ENCODE assay signal across 8 cellular contexts in the genomic region with DNA sequence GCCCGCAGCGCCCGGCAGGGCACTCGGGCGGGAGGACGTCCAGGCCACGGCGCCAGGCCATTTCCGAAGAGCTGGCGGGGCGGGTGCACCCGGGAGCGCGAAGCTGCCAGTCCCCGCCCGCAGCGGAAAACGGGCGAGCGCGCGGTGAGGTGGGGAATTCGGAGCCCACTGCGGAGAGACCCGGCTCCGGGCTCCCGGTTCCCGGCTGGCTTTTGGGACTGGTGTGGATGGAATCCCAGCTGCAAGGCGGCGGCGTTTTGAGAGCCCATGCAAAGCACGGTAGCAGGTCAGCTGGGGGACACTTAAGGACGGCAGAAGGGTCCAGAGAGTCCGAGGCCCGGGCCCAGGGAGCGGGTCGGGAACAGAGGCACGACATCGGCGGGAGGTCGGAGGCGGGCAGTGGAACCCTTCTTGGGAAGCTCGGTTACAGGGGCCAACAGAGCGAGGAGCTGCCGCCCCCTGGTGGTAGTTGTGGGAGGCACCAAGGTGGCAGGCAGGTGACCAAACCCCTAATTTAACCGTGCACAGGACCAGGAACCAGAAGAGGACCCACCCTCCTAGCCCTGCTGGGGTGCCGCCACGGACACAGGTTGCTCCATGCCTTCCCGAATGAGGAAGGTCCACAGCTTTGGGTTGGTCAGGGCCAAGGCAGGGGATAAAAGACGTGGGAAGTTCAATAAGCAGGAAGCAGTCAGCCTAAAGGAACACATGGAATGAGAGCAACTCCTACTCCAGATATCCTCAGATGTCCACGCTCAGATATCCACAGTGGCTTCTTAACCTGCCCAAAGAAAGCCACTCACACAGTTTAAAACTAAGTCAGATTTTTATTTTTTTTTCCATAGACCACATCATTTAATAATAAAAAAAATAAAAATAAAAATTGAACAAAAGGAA. TPM values are rescaled to one million over a fixed set of nuclear protein-coding genes. Genes with fewer than 3 reads are reported as not detected.
DNase-seq lines count a peak whose midpoint lies in the region; ATAC-seq and TF ChIP-seq lines count a peak whose summit lies in the region.

No MANE protein-coding gene starts in this region.

- no peaks in the 10 kb centered on the region for H3K9me3 ChIP-seq in parathyroid adenoma (ENCODE audit: control insufficient read depth, low read length)
- no peaks in the 10 kb centered on the region for H3K9me3 ChIP-seq in transverse colon

- 1 to 17% methylated on average over 2 to 45 of the region's 51 CpGs for WGBS in transverse colon (ENCODE audit: low coverage in 1 of 2), 2 donors

- H3K79me2 ChIP-seq in GM23338 (replicated peaks; ENCODE audit: insufficient read depth) (0 out of 2 replicates have a peak, but pooled peaks cover 3% of the 10 kb centered on the region), parathyroid adenoma (no peaks in the 10 kb centered on the region)

- ATAC-seq in GM23338: peak; percentile 70

- H2AFZ ChIP-seq in GM23338: peak overlapping the region; percentile 88
- H2AFZ ChIP-seq in parathyroid adenoma: peak overlapping the region; percentile 93

- H3K4me1 Mint-ChIP-seq in Calu3 (ENCODE audit: low read depth, unreplicated experiment) (peaks cover 35% of the 10 kb centered on the region), GM23338 (peaks cover 18% of the 10 kb centered on the region)
- H3K4me1 Mint-ChIP-seq in activated T-helper 2 cell treated with anti-CD3 and anti-CD28 coated beads, Interferon-gamma antibody, Interleukin-2, Interleukin-4, amounts not matched to agents 10 μg/mL and 5 μg/mL and 100 μg/mL, durations not matched to agents 14 hours and 24 hours and 36 hours (ENCODE audit: low read depth): peaks cover 16% of the 10 kb centered on the region

- H3K36me3 ChIP-seq in GM23338 (ENCODE audit: insufficient read depth) (peaks cover 22% of the 10 kb centered on the region), parathyroid adenoma (ENCODE audit: control insufficient read depth, insufficient read depth, low read length) (no peaks in the 10 kb centered on the region), transverse colon (peaks cover 0 to 34% (median 17%) of the 10 kb centered on the region in 4 donors)

- BruUV-seq in Calu3 (replicated peaks; lab: Mats Ljungman, UMichigan): no TSS peak

- intact Hi-C loops in Calu3 (cut with micrococcal nuclease; ENCODE audit: unreplicated experiment): loop anchor here (1.0 to 2.0 kb wide), 2 partner anchors 71 to 129 kb away; a partner anchor contains a TSS
- intact Hi-C loops in activated T-helper 2 cell treated with anti-CD3 and anti-CD28 coated beads, Interferon-gamma antibody, Interleukin-2, Interleukin-4, amounts not matched to agents 10 μg/mL and 5 μg/mL and 100 μg/mL, durations not matched to agents 14 hours and 24 hours and 36 hours (cut with micrococcal nuclease): loop anchor here (1.0 to 5.0 kb wide), 4 partner anchors 23 to 72 kb away; a partner anchor contains a TSS
- intact Hi-C loops in transverse colon (cut with DNase I; ENCODE audit: low total_unique reads): loop anchor here (2.0 kb wide), 1 partner anchor 71 kb away; no protein-coding TSS in a partner anchor

- H3K4me2 ChIP-seq in GM23338: peak overlapping the region; percentile 98
- peak overlapping the region; percentile 98 for H3K4me2 ChIP-seq in parathyroid adenoma (ENCODE audit: low read length)

- H3K36me3 Mint-ChIP-seq in Calu3 (ENCODE audit: insufficient read depth, unreplicated experiment): peaks cover 52% of the 10 kb centered on the region
- peaks cover 58% of the 10 kb centered on the region for H3K36me3 Mint-ChIP-seq in GM23338 (ENCODE audit: low read depth)
- peaks cover 35% of the 10 kb centered on the region for H3K36me3 Mint-ChIP-seq in activated T-helper 2 cell treated with anti-CD3 and anti-CD28 coated beads, Interferon-gamma antibody, Interleukin-2, Interleukin-4, amounts not matched to agents 10 μg/mL and 5 μg/mL and 100 μg/mL, durations not matched to agents 14 hours and 24 hours and 36 hours (ENCODE audit: low read depth)

- peak; percentile 7 for TF ChIP-seq POLR2A in transverse colon (IDR thresholded peaks at IDR 0.05)

- H3K27ac ChIP-seq in GM23338 (ENCODE audit: low read depth) (peak overlapping the region; percentile 85), parathyroid adenoma (peak overlapping the region; percentile 61), transverse colon (peak overlapping the region; percentile 57 to 86 (median 86))

- peaks cover 4% of the 10 kb centered on the region; the same call in 1 of the 2 replicates for H3K27me3 ChIP-seq in GM23338 (ENCODE audit: insufficient read depth)
- H3K27me3 ChIP-seq in parathyroid adenoma (ENCODE audit: control insufficient read depth, insufficient read depth, low read length): no peaks in the 10 kb centered on the region
- H3K27me3 ChIP-seq in transverse colon: no peaks in the 10 kb centered on the region

- CTCF ChIA-PET in Calu3 (lab: Charles Lee): interaction anchor here (0.8 to 3.0 kb wide), 12 partner anchors 11 to 137 kb away, joined by 3 to 46 read pairs (median 6); a partner anchor contains a TSS

- peaks cover 32% of the 10 kb centered on the region for H3F3A ChIP-seq in GM23338 (replicated peaks; ENCODE audit: low read depth)

- H3K9ac ChIP-seq in parathyroid adenoma: peak overlapping the region; percentile 46

- H3K9me3 Mint-ChIP-seq in Calu3 (ENCODE audit: low read depth, unreplicated experiment) (no peaks in the 10 kb centered on the region), GM23338 (no peaks in the 10 kb centered on the region)
- no peaks in the 10 kb centered on the region for H3K9me3 Mint-ChIP-seq in activated T-helper 2 cell treated with anti-CD3 and anti-CD28 coated beads, Interferon-gamma antibody, Interleukin-2, Interleukin-4, amounts not matched to agents 10 μg/mL and 5 μg/mL and 100 μg/mL, durations not matched to agents 14 hours and 24 hours and 36 hours

- in situ Hi-C loops in transverse colon (cut with MboI; ENCODE audit: low pct_ligation_motif_present in 1 of 4, low pct_unique_long_range_greater_than_20kb in 1 of 4, low sequenced_read_pairs in 3 of 4): no loop called here

- DNase-seq in Calu3 (peak; percentile 94), GM23338 (ENCODE audit: low spot score) (peak; percentile 96), M059J (ENCODE audit: low read depth) (peak; percentile 86), globus pallidus (ENCODE audit: low spot score) (peak; percentile 77), transverse colon (peak; percentile 92), NCI-H510A (lab: John Stamatoyannopoulos, UW) (no peak)
- DNase-seq in activated T-helper 2 cell treated with anti-CD3 and anti-CD28 coated beads, Interferon-gamma antibody, Interleukin-2, Interleukin-4, amounts not matched to agents 10 μg/mL and 5 μg/mL and 100 μg/mL, durations not matched to agents 14 hours and 24 hours and 36 hours (ENCODE audit: low spot score): peak; percentile 79

- TF ChIP-seq CTCF in Calu3 (IDR thresholded peaks at IDR 0.05; ENCODE audit: unreplicated experiment) (peak; percentile 89), GM23338 (conservative IDR thresholded peaks at IDR 0.05; ENCODE audit: low read depth in 2 of 2) (peak; percentile 83 to 90), parathyroid adenoma (IDR thresholded peaks at IDR 0.05) (peak; percentile 95), transverse colon (IDR thresholded peaks at IDR 0.05) (peak; percentile 95 to 97 (median 96))

- H3K4me3 Mint-ChIP-seq in Calu3 (ENCODE audit: low read depth, unreplicated experiment) (peak overlapping the region; percentile 69), GM23338 (peak overlapping the region; percentile 85)
- H3K4me3 Mint-ChIP-seq in activated T-helper 2 cell treated with anti-CD3 and anti-CD28 coated beads, Interferon-gamma antibody, Interleukin-2, Interleukin-4, amounts not matched to agents 10 μg/mL and 5 μg/mL and 100 μg/mL, durations not matched to agents 14 hours and 24 hours and 36 hours (ENCODE audit: low read depth): peak overlapping the region; percentile 84

- no peak overlapping the region for H3K27ac Mint-ChIP-seq in Calu3 (ENCODE audit: unreplicated experiment)
- peak overlapping the region; percentile 90 for H3K27ac Mint-ChIP-seq in GM23338
- H3K27ac Mint-ChIP-seq in activated T-helper 2 cell treated with anti-CD3 and anti-CD28 coated beads, Interferon-gamma antibody, Interleukin-2, Interleukin-4, amounts not matched to agents 10 μg/mL and 5 μg/mL and 100 μg/mL, durations not matched to agents 14 hours and 24 hours and 36 hours: peak overlapping the region; percentile 51

- H3K9me2 ChIP-seq in GM23338 (ENCODE audit: insufficient read depth): no peaks in the 10 kb centered on the region

- H3K27me3 Mint-ChIP-seq in Calu3 (ENCODE audit: unreplicated experiment) (no peaks in the 10 kb centered on the region), GM23338 (ENCODE audit: insufficient read depth, low read depth, poor library complexity) (peaks cover 18% of the 10 kb centered on the region)
- peaks cover 7% of the 10 kb centered on the region for H3K27me3 Mint-ChIP-seq in activated T-helper 2 cell treated with anti-CD3 and anti-CD28 coated beads, Interferon-gamma antibody, Interleukin-2, Interleukin-4, amounts not matched to agents 10 μg/mL and 5 μg/mL and 100 μg/mL, durations not matched to agents 14 hours and 24 hours and 36 hours (ENCODE audit: low read depth)

- no peak for TF ChIP-seq EP300 in transverse colon (IDR thresholded peaks at IDR 0.05; ENCODE audit: low read depth)

- peak overlapping the region; percentile 86 for H3K4me3 ChIP-seq in GM23338
- peak overlapping the region; percentile 64 for H3K4me3 ChIP-seq in parathyroid adenoma (ENCODE audit: low read depth, low read length)
- H3K4me3 ChIP-seq in transverse colon: peak overlapping the region; percentile 49 to 81 (median 72)

- H3K4me1 ChIP-seq in GM23338 (ENCODE audit: insufficient read depth) (peaks cover 14% of the 10 kb centered on the region; the same call in 1 of the 2 replicates), parathyroid adenoma (peaks cover 19% of the 10 kb centered on the region), transverse colon (peaks cover 10 to 26% (median 20%) of the 10 kb centered on the region in 4 donors)

- peaks cover 16% of the 10 kb centered on the region for H4K20me1 ChIP-seq in GM23338 (replicated peaks; ENCODE audit: insufficient read depth)

RNA-seq across cellular contexts. Expression of a gene that starts 0.7 kb away (rescaled TPM):
- total RNA-seq in Calu3 (2022) (5.0 and 5.7 TPM in 2 replicates), transverse colon (1 to 10 TPM; 1.2 to 6.0 (median 4.2) TPM)
- 16.9 and 17.8 TPM in 2 replicates for total RNA-seq in GM23338 (2014; rRNA removed; shearing (Covaris generic))
- 4.4 and 6.2 TPM in 2 replicates for polyA plus RNA-seq in GM23338 (2016; fragmentation: Nextera tagmentation; extraction: Ambion mirVana)
- 7.5 and 13.7 TPM in 2 replicates for total RNA-seq in M059J (2014; rRNA removed; shearing (Covaris generic))
- 1.4 and 2.1 TPM in 2 replicates for total RNA-seq in activated T-helper 2 cell treated with anti-CD3 and anti-CD28 coated beads, Interferon-gamma antibody, Interleukin-2, Interleukin-4, amounts not matched to agents 10 μg/mL and 5 μg/mL and 100 μg/mL, durations not matched to agents 14 hours and 24 hours and 36 hours

RNA-seq across cellular contexts. Expression of a gene that starts 16.0 kb away (rescaled TPM):
- total RNA-seq in Calu3 (2022): not detected in 2 replicates
- total RNA-seq in GM23338 (2014; rRNA removed; shearing (Covaris generic)): 0.07 and 0.19 TPM in 2 replicates
- polyA plus RNA-seq in GM23338 (2016; fragmentation: Nextera tagmentation; extraction: Ambion mirVana): not detected in 2 replicates
- total RNA-seq in M059J (2014; rRNA removed; shearing (Covaris generic)): not detected in 2 replicates
- total RNA-seq in activated T-helper 2 cell treated with anti-CD3 and anti-CD28 coated beads, Interferon-gamma antibody, Interleukin-2, Interleukin-4, amounts not matched to agents 10 μg/mL and 5 μg/mL and 100 μg/mL, durations not matched to agents 14 hours and 24 hours and 36 hours: not detected in 2 replicates
- not detected for total RNA-seq in transverse colon

RNA-seq across cellular contexts. Expression of a gene that starts 23.3 kb away (rescaled TPM):
- 121 and 138 TPM in 2 replicates for total RNA-seq in Calu3 (2022)
- total RNA-seq in GM23338 (2014; rRNA removed; shearing (Covaris generic)): 229 and 265 TPM in 2 replicates
- 341 and 367 TPM in 2 replicates for polyA plus RNA-seq in GM23338 (2016; fragmentation: Nextera tagmentation; extraction: Ambion mirVana)
- total RNA-seq in M059J (2014; rRNA removed; shearing (Covaris generic)): 267 and 297 TPM in 2 replicates
- total RNA-seq in activated T-helper 2 cell treated with anti-CD3 and anti-CD28 coated beads, Interferon-gamma antibody, Interleukin-2, Interleukin-4, amounts not matched to agents 10 μg/mL and 5 μg/mL and 100 μg/mL, durations not matched to agents 14 hours and 24 hours and 36 hours: 124 and 134 TPM in 2 replicates
- total RNA-seq in transverse colon: 10 to 100 TPM in 3 of 4 donors, 1 to 10 TPM in 1; 8.6 to 85.1 (median 42.5) TPM

RNA-seq across cellular contexts. Expression of a gene that starts 36.9 kb away (rescaled TPM):
- total RNA-seq in Calu3 (2022): 181 and 191 TPM in 2 replicates
- total RNA-seq in GM23338 (2014; rRNA removed; shearing (Covaris generic)): 169 and 172 TPM in 2 replicates
- 73.6 and 76.1 TPM in 2 replicates for polyA plus RNA-seq in GM23338 (2016; fragmentation: Nextera tagmentation; extraction: Ambion mirVana)
- 47.1 and 64.0 TPM in 2 replicates for total RNA-seq in M059J (2014; rRNA removed; shearing (Covaris generic))
- total RNA-seq in activated T-helper 2 cell treated with anti-CD3 and anti-CD28 coated beads, Interferon-gamma antibody, Interleukin-2, Interleukin-4, amounts not matched to agents 10 μg/mL and 5 μg/mL and 100 μg/mL, durations not matched to agents 14 hours and 24 hours and 36 hours: 209 and 213 TPM in 2 replicates
- 100 to 1,000 TPM; 137 to 303 (median 222) TPM for total RNA-seq in transverse colon

RNA-seq across cellular contexts. Expression of a gene that starts 37.3 kb away (rescaled TPM):
- 47.0 and 47.3 TPM in 2 replicates for total RNA-seq in Calu3 (2022)
- 49.4 and 57.4 TPM in 2 replicates for total RNA-seq in GM23338 (2014; rRNA removed; shearing (Covaris generic))
- polyA plus RNA-seq in GM23338 (2016; fragmentation: Nextera tagmentation; extraction: Ambion mirVana): 114 and 118 TPM in 2 replicates
- total RNA-seq in M059J (2014; rRNA removed; shearing (Covaris generic)): 67.5 and 78.5 TPM in 2 replicates
- total RNA-seq in activated T-helper 2 cell treated with anti-CD3 and anti-CD28 coated beads, Interferon-gamma antibody, Interleukin-2, Interleukin-4, amounts not matched to agents 10 μg/mL and 5 μg/mL and 100 μg/mL, durations not matched to agents 14 hours and 24 hours and 36 hours: 57.7 and 65.2 TPM in 2 replicates
- total RNA-seq in transverse colon: 10 to 100 TPM in 3 of 4 donors, 1 to 10 TPM in 1; 3.6 to 33.7 (median 32.0) TPM
